ENCODE assay signal across 1 cellular context in genomic region chr5:150017606-150018005, GRCh38.
TF ChIP-seq lines count a peak whose summit lies in the region.

No MANE protein-coding gene starts in this region.

TF ChIP-seq in IMR-90, 13 proteins besides CTCF, POLR2A, EP300 and RAD21:
- no peak for TF ChIP-seq RCOR1 (IDR thresholded peaks at IDR 0.05; ENCODE audit: insufficient replicate concordance, low read length)
- no peak for TF ChIP-seq RFX5 (IDR thresholded peaks at IDR 0.05; ENCODE audit: low read depth, low read length)
- no peak for TF ChIP-seq MAFK (IDR thresholded peaks at IDR 0.05; ENCODE audit: low read depth, low read length)
- TF ChIP-seq BHLHE40 (IDR thresholded peaks at IDR 0.05; ENCODE audit: low read depth, low read length), result no peak
- no peak for TF ChIP-seq NFE2L2 (IDR thresholded peaks at IDR 0.05; ENCODE audit: low read depth, low read length)
- no peak for TF ChIP-seq ELK1 (IDR thresholded peaks at IDR 0.05; ENCODE audit: borderline replicate concordance, low read depth, low read length)
- TF ChIP-seq FOS (IDR thresholded peaks at IDR 0.05; ENCODE audit: low read depth, low read length), result no peak
- no peak for TF ChIP-seq MAZ (IDR thresholded peaks at IDR 0.05; ENCODE audit: borderline replicate concordance, low read depth, low read length)
- no peak for TF ChIP-seq USF2 (IDR thresholded peaks at IDR 0.05; ENCODE audit: low read depth, low read length)
- TF ChIP-seq MXI1 (IDR thresholded peaks at IDR 0.05; ENCODE audit: borderline replicate concordance, low read depth, low read length), result no peak
- TF ChIP-seq CEBPB (IDR thresholded peaks at IDR 0.05; ENCODE audit: low read depth, low read length), result no peak
- TF ChIP-seq CHD1 (IDR thresholded peaks at IDR 0.05; ENCODE audit: low read depth, low read length), result no peak
- no peak for TF ChIP-seq SMC3 (IDR thresholded peaks at IDR 0.05; ENCODE audit: low read depth, low read length)
